Comparison of ENCODE assay signal across 18 cellular contexts in the genomic region with DNA sequence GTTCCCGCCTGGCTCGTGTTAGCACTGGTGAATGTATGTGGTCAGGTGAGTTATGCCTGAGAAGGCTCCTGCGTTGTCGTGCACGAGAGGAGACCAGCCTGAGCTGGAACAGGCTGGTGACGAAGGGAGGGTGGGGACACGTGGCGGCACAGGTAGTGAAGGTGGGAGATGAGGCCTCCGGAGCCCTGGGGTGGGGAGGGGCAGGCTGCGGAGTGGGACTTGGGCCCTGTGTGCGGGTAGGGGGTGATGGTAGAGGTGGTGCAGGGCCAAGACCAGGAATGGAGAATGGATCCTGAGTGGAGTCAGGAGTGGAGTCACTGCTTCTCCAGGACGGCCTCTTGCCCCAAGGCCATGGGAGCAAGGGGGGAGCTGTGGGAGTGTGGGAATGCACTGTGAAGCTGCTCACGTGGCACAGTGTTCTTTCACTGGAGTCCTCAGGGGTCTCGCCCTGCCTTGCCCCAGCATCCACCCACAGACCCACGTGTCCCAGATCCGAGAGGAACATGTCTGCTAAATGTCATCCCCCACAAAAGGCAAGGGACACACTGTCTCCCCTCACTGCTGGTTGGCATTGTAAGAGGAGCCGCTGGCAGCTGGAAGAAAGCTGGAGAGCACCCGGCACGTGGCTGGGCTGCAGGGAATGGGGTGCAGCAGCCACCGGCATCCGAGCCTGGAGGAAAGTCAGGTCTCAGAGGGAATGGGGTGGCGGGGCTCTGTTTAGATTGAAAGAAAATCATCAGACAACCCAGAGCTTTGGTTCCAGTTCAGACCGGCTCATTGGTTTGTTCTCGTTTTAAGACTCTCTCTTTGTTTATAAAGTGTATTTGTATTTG.
DNase-seq lines count a peak whose midpoint lies in the region; ATAC-seq, FAIRE-seq and TF ChIP-seq lines count a peak whose summit lies in the region.
"Had no signal": no experiment of that assay in that cellular context is flagged by ENCODE, and none has a peak within 500 bp of the region (broad histone marks: within the 10 kb centered on the region; RNA-seq: fewer than 3 reads in every experiment).

No MANE protein-coding gene starts in this region.

- no peaks in the 10 kb centered on the region for H3K9me3 ChIP-seq in GM23248 (ENCODE audit: low read depth)
- no peaks in the 10 kb centered on the region for H3K9me3 ChIP-seq in astrocyte (ENCODE audit: insufficient read depth, low read depth, low read length)
- H3K9me3 ChIP-seq: SJCRH30 had no signal

- H3K4me2 ChIP-seq in GM23248 (ENCODE audit: unreplicated experiment): no peak overlapping the region
- no peak overlapping the region for H3K4me2 ChIP-seq in astrocyte (ENCODE audit: low read length)
- H3K4me2 ChIP-seq: BLaER1 had no signal

- no peak for TF ChIP-seq CTCF in astrocyte (IDR thresholded peaks at IDR 0.05; ENCODE audit: insufficient read depth, low read depth, low read length)
- no peak for TF ChIP-seq CTCF in type B pancreatic cell (conservative IDR thresholded peaks at IDR 0.05)

- H3K36me3 ChIP-seq in GM23248 (ENCODE audit: low read depth): no peaks in the 10 kb centered on the region
- no peaks in the 10 kb centered on the region for H3K36me3 ChIP-seq in astrocyte (ENCODE audit: insufficient read depth, low read length)
- H3K36me3 ChIP-seq: BLaER1, SJCRH30 had no signal

- ATAC-seq in naive thymus-derived CD8-positive, alpha-beta T cell: no peak
- no peak for ATAC-seq in HG03159 (IDR thresholded peaks at IDR 0.05; ENCODE audit: unreplicated experiment)
- ATAC-seq: CD8-positive, alpha-beta T cell; PC-3 had no signal

- no peak overlapping the region for H3K4me3 Mint-ChIP-seq in astrocyte (ENCODE audit: unreplicated experiment)
- no peak overlapping the region for H3K4me3 Mint-ChIP-seq in type B pancreatic cell
- no peak overlapping the region for H3K4me3 Mint-ChIP-seq in naive thymus-derived CD8-positive, alpha-beta T cell
- H3K4me3 Mint-ChIP-seq: CD8-positive, alpha-beta T cell had no signal

- POLR2A ChIA-PET in naive thymus-derived CD8-positive, alpha-beta T cell (lab: Charles Lee): no interaction called here

- no peaks in the 10 kb centered on the region for H4K20me1 ChIP-seq in GM23248 (ENCODE audit: insufficient read depth)
- H4K20me1 ChIP-seq in astrocyte (ENCODE audit: insufficient read depth, low read length): no peaks in the 10 kb centered on the region
- H4K20me1 ChIP-seq: BLaER1 had no signal

- H3K4me3 ChIP-seq in GM23248: no peak overlapping the region
- H3K4me3 ChIP-seq in astrocyte (ENCODE audit: insufficient read depth, low read depth, low read length): no peak overlapping the region
- H3K4me3 ChIP-seq: BLaER1, SJCRH30 had no signal

- peaks cover 8% of the 10 kb centered on the region for H3K9me3 Mint-ChIP-seq in astrocyte (ENCODE audit: unreplicated experiment)
- H3K9me3 Mint-ChIP-seq in type B pancreatic cell: no peaks in the 10 kb centered on the region
- H3K9me3 Mint-ChIP-seq in naive thymus-derived CD8-positive, alpha-beta T cell: no peaks in the 10 kb centered on the region
- H3K9me3 Mint-ChIP-seq: CD8-positive, alpha-beta T cell had no signal

- peak; percentile 9 for DNase-seq in GM23248
- no peak for DNase-seq in astrocyte (ENCODE audit: low read depth)
- peak; percentile 17 for DNase-seq in left kidney (ENCODE audit: low read depth, low spot score)
- DNase-seq in type B pancreatic cell (ENCODE audit: extremely low spot score, unreplicated experiment): peak; percentile 59
- DNase-seq in naive thymus-derived CD8-positive, alpha-beta T cell: no peak
- DNase-seq in anterior cingulate cortex (lab: John Stamatoyannopoulos, UW): no peak
- DNase-seq: CD8-positive, alpha-beta T cell; GOT3; KG1; NCI-H1436; NCI-H2029 treated with DMSO at 0.1 percent for 48 hours; NCI-H510A treated with DMSO at 0.1 percent for 48 hours; NCI-H82; PC-3; SJCRH30 had no signal

- peak overlapping the region; percentile 72 for H3K27ac Mint-ChIP-seq in astrocyte (ENCODE audit: unreplicated experiment)
- no peak overlapping the region for H3K27ac Mint-ChIP-seq in type B pancreatic cell
- no peak overlapping the region for H3K27ac Mint-ChIP-seq in naive thymus-derived CD8-positive, alpha-beta T cell
- H3K27ac Mint-ChIP-seq: CD8-positive, alpha-beta T cell had no signal

- H2AFZ ChIP-seq in GM23248: no peak overlapping the region
- H2AFZ ChIP-seq in astrocyte (ENCODE audit: low read depth, low read length): no peak overlapping the region

- no peak for FAIRE-seq in astrocyte (lab: Jason Lieb, UNC)

- H3K4me1 ChIP-seq in GM23248 (ENCODE audit: insufficient read depth) (peaks cover 11% of the 10 kb centered on the region), astrocyte (ENCODE audit: insufficient read depth, low read length) (peaks cover 9% of the 10 kb centered on the region)
- H3K4me1 ChIP-seq: BLaER1, SJCRH30 had no signal

- H3K27ac ChIP-seq in GM23248 (no peak overlapping the region), astrocyte (ENCODE audit: low read depth, low read length) (no peak overlapping the region)
- H3K27ac ChIP-seq: BLaER1, RWPE1, SJCRH30 had no signal

- no peaks in the 10 kb centered on the region for H3F3A ChIP-seq in GM23248 (ENCODE audit: insufficient read depth)

- H3K27me3 Mint-ChIP-seq in astrocyte (ENCODE audit: low read depth, unreplicated experiment) (peaks cover 25% of the 10 kb centered on the region), type B pancreatic cell (no peaks in the 10 kb centered on the region)
- peaks cover 0 to 12% (median 3%) of the 10 kb centered on the region in 5 donors for H3K27me3 Mint-ChIP-seq in naive thymus-derived CD8-positive, alpha-beta T cell

- peaks cover 10% of the 10 kb centered on the region for H3K4me1 Mint-ChIP-seq in astrocyte (ENCODE audit: low read depth, unreplicated experiment)
- no peaks in the 10 kb centered on the region for H3K4me1 Mint-ChIP-seq in type B pancreatic cell (ENCODE audit: unreplicated experiment)
- H3K4me1 Mint-ChIP-seq in naive thymus-derived CD8-positive, alpha-beta T cell: no peaks in the 10 kb centered on the region

- H3K27me3 ChIP-seq in GM23248 (replicated peaks; ENCODE audit: insufficient read depth): peaks cover 10% of the 10 kb centered on the region; the same call in 1 of the 2 replicates
- H3K27me3 ChIP-seq in astrocyte (ENCODE audit: insufficient read depth, low read length): no peaks in the 10 kb centered on the region
- H3K27me3 ChIP-seq: BLaER1, SJCRH30 had no signal

- WGBS in GM23248 (ENCODE audit: low coverage in 1 of 2, low lambda C conversion rate in 2 of 2, missing lambda C conversion rate in 2 of 2), 2 experiments: 65 to 75% methylated on average over 22 to 24 of the region's 24 CpGs

- H3K9me2 ChIP-seq in GM23248 (ENCODE audit: insufficient read depth): no peaks in the 10 kb centered on the region

- H3K36me3 Mint-ChIP-seq in astrocyte (ENCODE audit: low read depth, unreplicated experiment) (peaks cover 6% of the 10 kb centered on the region), type B pancreatic cell (no peaks in the 10 kb centered on the region)
- no peaks in the 10 kb centered on the region for H3K36me3 Mint-ChIP-seq in naive thymus-derived CD8-positive, alpha-beta T cell
- H3K36me3 Mint-ChIP-seq: CD8-positive, alpha-beta T cell had no signal

- in situ Hi-C loops in GM23248 (cut with MboI): no loop called here

- H3K9ac ChIP-seq in GM23248: no peak overlapping the region
- H3K9ac ChIP-seq in astrocyte (ENCODE audit: low read length): no peak overlapping the region
- H3K9ac ChIP-seq: BLaER1 had no signal

- H3K79me2 ChIP-seq in GM23248 (ENCODE audit: insufficient read depth): no peaks in the 10 kb centered on the region
- H3K79me2 ChIP-seq in astrocyte (ENCODE audit: insufficient read depth, low read length): no peaks in the 10 kb centered on the region

Comparison
In these comparisons a context has a peak if more than half of its experiments do, and no peak if none do; other contexts are left out.
1. DNase-seq: peak in GM23248 (single experiment), left kidney (single experiment) and type B pancreatic cell (single experiment); none in astrocyte (single experiment), naive thymus-derived CD8-positive, alpha-beta T cell (0 of 10) and anterior cingulate cortex (0 of 58).